8 cellular contexts compared by ENCODE assay signal in the genomic region with DNA sequence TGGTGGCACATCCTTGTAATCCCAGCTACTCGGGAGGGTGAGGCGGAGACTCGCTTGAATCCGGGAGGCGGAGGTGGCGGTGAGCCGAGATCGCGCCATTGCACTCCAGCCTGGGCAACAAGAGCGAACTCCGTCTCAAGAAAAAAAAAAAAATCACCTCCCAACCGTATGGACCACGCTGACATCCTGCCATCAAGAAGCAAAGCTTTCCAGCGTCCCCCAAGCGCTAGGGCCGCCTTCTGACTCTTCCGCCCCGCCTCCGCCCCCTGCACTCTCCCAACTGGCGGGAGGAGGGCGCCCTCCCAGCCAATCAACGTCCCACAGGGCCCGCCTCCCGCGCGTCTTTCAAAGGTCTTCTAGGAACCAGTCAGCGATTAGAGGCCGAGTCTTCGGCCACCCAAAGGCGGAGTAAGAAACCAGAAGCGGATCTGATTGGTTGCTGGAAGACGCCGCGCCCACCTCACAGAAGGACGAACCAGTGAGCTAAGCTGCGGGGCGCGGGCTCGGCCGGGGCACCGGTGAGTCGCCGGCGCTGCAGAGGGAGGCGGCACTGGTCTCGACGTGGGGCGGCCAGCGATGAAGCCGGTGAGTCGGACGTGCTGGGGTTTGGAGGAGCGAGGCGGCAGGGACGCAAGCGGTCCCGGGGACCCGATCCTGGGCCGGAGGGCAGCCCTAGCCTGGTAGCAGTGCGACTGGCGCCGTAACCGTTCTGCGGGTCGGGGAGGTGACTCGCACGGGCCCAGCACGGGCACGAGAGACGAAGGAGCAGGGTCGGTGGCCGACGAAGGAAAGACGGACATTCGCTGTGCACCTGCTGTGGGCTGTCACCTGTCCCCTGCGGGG. TPM values are rescaled to one million over a fixed set of nuclear protein-coding genes. Genes with fewer than 3 reads are reported as not detected.
DNase-seq lines count a peak whose midpoint lies in the region; ATAC-seq, FAIRE-seq and TF ChIP-seq lines count a peak whose summit lies in the region.

A gene with protein sequence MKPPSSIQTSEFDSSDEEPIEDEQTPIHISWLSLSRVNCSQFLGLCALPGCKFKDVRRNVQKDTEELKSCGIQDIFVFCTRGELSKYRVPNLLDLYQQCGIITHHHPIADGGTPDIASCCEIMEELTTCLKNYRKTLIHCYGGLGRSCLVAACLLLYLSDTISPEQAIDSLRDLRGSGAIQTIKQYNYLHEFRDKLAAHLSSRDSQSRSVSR (plus strand): TSS at position 515 of the 843 bp plus-strand sequence. CDS start 62 bp downstream, at position 577.

- CTCF ChIA-PET in BJ (lab: Yijun Ruan, JAX), result interaction anchor here (0.7 to 1.7 kb wide), 5 partner anchors 13 to 214 kb away, joined by 3 to 6 read pairs (median 4); no protein-coding TSS in a partner anchor

- DNase-seq in BJ (ENCODE audit: low read depth), result peak; percentile 94
- DNase-seq in GM19238 (ENCODE audit: insufficient read length, low spot score), result peak; percentile 94
- DNase-seq in NCI-H510A treated with DMSO at 0.1 percent for 48 hours (lab: John Stamatoyannopoulos, UW), result peak; percentile 97
- peak; percentile 93 to 94 for DNase-seq in activated CD4-positive, alpha-beta T cell treated with anti-CD3 and anti-CD28 coated beads for 24 hours (ENCODE audit: low read depth in 2 of 2)
- peak; percentile 99 for DNase-seq in kidney glomerular epithelial cell (lab: John Stamatoyannopoulos, UW)
- DNase-seq in stimulated activated CD4-positive, alpha-beta T cell treated with anti-CD3 and anti-CD28 coated beads, Interleukin-1b, Interleukin-23, amount 100 ng/mL, for 24 hours (ENCODE audit: low read depth in 4 of 4, low spot score in 1 of 4), result peak; percentile 83 to 96 (median 92)

- H3K27me3 ChIP-seq in BJ (ENCODE audit: control insufficient read depth, insufficient read depth, low read length), result no peaks in the 10 kb centered on the region

- H3K36me3 ChIP-seq in BJ (ENCODE audit: control insufficient read depth, insufficient read depth, low read length), result no peaks in the 10 kb centered on the region

- FAIRE-seq in colon (lab: Jason Lieb, UNC), result peak; percentile 53

- peak; percentile 64 for TF ChIP-seq CTCF in BJ (IDR thresholded peaks at IDR 0.05; ENCODE audit: insufficient read depth, low read depth, low read length)

- H3K4me3 ChIP-seq in BJ (ENCODE audit: low read depth, low read length), result peak within 1 kb of the TSS; percentile 65

- POLR2A ChIA-PET in BJ (lab: Charles Lee), result interaction anchor here (0.6 to 1.1 kb wide), 2 partner anchors 11 to 24 kb away, joined by 3 read pairs; no protein-coding TSS in a partner anchor

- peak; percentile 96 for ATAC-seq in HG03442 (IDR thresholded peaks at IDR 0.05; ENCODE audit: unreplicated experiment)

RNA-seq across cellular contexts. Expression of the gene that starts here (rescaled TPM):
- 28.7 and 55.1 TPM in 2 replicates for polyA plus RNA-seq in BJ (2011; rRNA removed)
- polyA minus RNA-seq in BJ (2011; rRNA and poly(A)+ RNA removed), result 3.9 and 4.9 TPM in 2 replicates

Comparison
In these comparisons a context has a peak if more than half of its experiments do, and no peak if none do; other contexts are left out.
1. Peak in every context shown above with its lines: DNase-seq, ATAC-seq and H3K4me3 ChIP-seq.